Comparison of ENCODE assay signal across 1 cellular context in genomic region chr18:36321636-36322407, GRCh38.
TF ChIP-seq lines count a peak whose summit lies in the region.

No MANE protein-coding gene starts in this region.

TF ChIP-seq in SK-N-SH treated with all-trans-retinoic acid at 6 μM for 48 hours, 23 proteins besides CTCF, POLR2A, EP300 and RAD21 (continued from another document):
- no peak for TF ChIP-seq RARB (CRISPR knock-in tag; IDR thresholded peaks at IDR 0.05)
TF ChIP-seq in SK-N-SH treated with all-trans-retinoic acid at 6 μM for 48 hours: peak in this region for 0.
